In the genomic region with DNA sequence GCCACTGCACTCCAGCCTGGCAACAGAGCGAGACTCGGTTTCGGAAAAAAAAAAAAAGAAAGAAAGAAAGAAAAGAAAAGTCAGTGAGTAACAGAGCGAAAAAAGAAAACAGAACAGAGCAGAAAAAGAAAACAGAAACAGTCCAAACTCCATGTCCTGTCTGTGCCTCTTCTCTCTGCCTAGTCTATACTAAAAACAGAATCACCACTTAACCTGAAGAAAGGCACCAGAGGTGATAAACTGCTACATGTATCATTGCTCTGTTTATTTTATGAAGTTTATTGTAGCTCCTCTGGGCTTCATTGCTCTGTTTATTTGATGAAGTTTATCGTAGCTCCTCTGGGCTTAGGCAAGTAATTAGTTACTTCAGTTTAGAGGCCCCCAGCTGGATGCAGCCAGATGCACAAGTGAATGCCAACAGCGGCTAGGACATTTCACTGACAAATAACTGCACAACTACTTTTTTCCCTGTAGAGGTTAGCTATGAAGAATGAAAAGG, we compare ENCODE assay signal across 26 cellular contexts. TPM values are rescaled to one million over a fixed set of nuclear protein-coding genes. Genes with fewer than 3 reads are reported as not detected.
DNase-seq lines count a peak whose midpoint lies in the region; ATAC-seq and TF ChIP-seq lines count a peak whose summit lies in the region.
"Had no signal": no experiment of that assay in that cellular context is flagged by ENCODE, and none has a peak within 500 bp of the region (broad histone marks: within the 10 kb centered on the region; RNA-seq: fewer than 3 reads in every experiment).

No MANE protein-coding gene starts in this region.

- no peak overlapping the region for H2AFZ ChIP-seq in mesenchymal stem cell (ENCODE audit: low read depth, low read length)
- H2AFZ ChIP-seq: parathyroid adenoma had no signal

- H3K4me1 ChIP-seq in colonic mucosa (no peaks in the 10 kb centered on the region), mesenchymal stem cell (ENCODE audit: control insufficient read depth, insufficient read depth, low read depth, low read length) (no peaks in the 10 kb centered on the region), stomach (peaks cover 7 to 48% (median 9%) of the 10 kb centered on the region in 4 donors), endodermal cell (ENCODE audit: control insufficient read depth, insufficient read depth, low read length) (no peaks in the 10 kb centered on the region)
- H3K4me1 ChIP-seq: parathyroid adenoma, Peyer's patch had no signal

- H3K18ac ChIP-seq in mesenchymal stem cell (ENCODE audit: low read depth in 1 of 2, low read length in 2 of 2): no peak overlapping the region

- TF ChIP-seq CTCF in colonic mucosa (IDR thresholded peaks at IDR 0.05) (no peak), stomach (IDR thresholded peaks at IDR 0.05) (no peak), endodermal cell (conservative IDR thresholded peaks at IDR 0.05) (no peak)

- H3K27ac Mint-ChIP-seq in endodermal cell: no peak overlapping the region
- H3K27ac Mint-ChIP-seq: activated naive CD4-positive, alpha-beta T cell treated with anti-CD3 and anti-CD28 coated beads for 36 hours; activated T-cell treated with anti-CD3 and anti-CD28 coated beads, Interleukin-2, amount 50 U/mL, for 72 hours; brain; CD4-positive, alpha-beta T cell had no signal

- H3K23ac ChIP-seq in mesenchymal stem cell (ENCODE audit: low read length in 2 of 2): no peak overlapping the region

- H3K36me3 ChIP-seq in colonic mucosa (no peaks in the 10 kb centered on the region), mesenchymal stem cell (ENCODE audit: control insufficient read depth in 1 of 2, insufficient read depth in 2 of 2, low read depth in 1 of 2, low read length in 2 of 2) (no peaks in the 10 kb centered on the region), stomach (no peaks in the 10 kb centered on the region), endodermal cell (ENCODE audit: control insufficient read depth, insufficient read depth, low read length) (no peaks in the 10 kb centered on the region)
- H3K36me3 ChIP-seq: Peyer's patch, thoracic aorta had no signal

- H4K8ac ChIP-seq in mesenchymal stem cell (ENCODE audit: low read length): no peak overlapping the region

- TF ChIP-seq EP300 in stomach (IDR thresholded peaks at IDR 0.05): no peak

- TF ChIP-seq POLR2A in stomach (IDR thresholded peaks at IDR 0.05): no peak

- H2BK5ac ChIP-seq in mesenchymal stem cell (ENCODE audit: low read depth, low read length, poor library complexity, severe bottlenecking): no peak overlapping the region

- no peak overlapping the region for H2AK5ac ChIP-seq in mesenchymal stem cell (ENCODE audit: low read length, severe bottlenecking)

- H3K36me3 Mint-ChIP-seq in endodermal cell (ENCODE audit: low read depth): no peaks in the 10 kb centered on the region
- H3K36me3 Mint-ChIP-seq: brain had no signal

- no peak overlapping the region for H3K4me3 Mint-ChIP-seq in endodermal cell
- H3K4me3 Mint-ChIP-seq: activated naive CD4-positive, alpha-beta T cell treated with anti-CD3 and anti-CD28 coated beads for 36 hours; activated T-cell treated with anti-CD3 and anti-CD28 coated beads, Interleukin-2, amount 50 U/mL, for 72 hours; brain; CD4-positive, alpha-beta T cell; neural crest cell had no signal

- no peak overlapping the region for H2BK12ac ChIP-seq in mesenchymal stem cell (ENCODE audit: low read length in 2 of 2)

- no peak overlapping the region for H2BK120ac ChIP-seq in mesenchymal stem cell (ENCODE audit: low read depth, low read length)

- H3K4me3 ChIP-seq in colonic mucosa: no peak overlapping the region
- H3K4me3 ChIP-seq in mesenchymal stem cell (ENCODE audit: insufficient read depth in 1 of 2, low read depth in 1 of 2, low read length in 2 of 2): no peak overlapping the region
- H3K4me3 ChIP-seq in stomach: no peak overlapping the region
- no peak overlapping the region for H3K4me3 ChIP-seq in endodermal cell (ENCODE audit: low read length)
- H3K4me3 ChIP-seq: Peyer's patch, thoracic aorta had no signal

- H3K27me3 Mint-ChIP-seq in endodermal cell (ENCODE audit: insufficient read depth): no peaks in the 10 kb centered on the region

- no peak overlapping the region for H3K4me2 ChIP-seq in mesenchymal stem cell (ENCODE audit: low read length, poor library complexity, severe bottlenecking)

- peak overlapping the region; percentile 51 for H3K27ac ChIP-seq in colonic mucosa
- no peak overlapping the region for H3K27ac ChIP-seq in mesenchymal stem cell (ENCODE audit: low read length, poor library complexity, severe bottlenecking)
- H3K27ac ChIP-seq in stomach: no peak overlapping the region
- H3K27ac ChIP-seq in endodermal cell (ENCODE audit: low read depth, low read length): no peak overlapping the region
- H3K27ac ChIP-seq: parathyroid adenoma, Peyer's patch, thoracic aorta had no signal

- ATAC-seq in left ventricle myocardium superior: peak; percentile 50
- ATAC-seq: activated T-cell treated with anti-CD3 and anti-CD28 coated beads, Interleukin-2, amount 50 U/mL, for 72 hours; stimulated activated naive CD8-positive, alpha-beta T cell treated with anti-CD3 and anti-CD28 coated beads, Interleukin-15, Interleukin-2, amounts not matched to agents 100 U/mL and 50 U/mL, for 24 hours had no signal

- peaks cover 4% of the 10 kb centered on the region for H3K4me1 Mint-ChIP-seq in endodermal cell

- peak; percentile 7 for DNase-seq in H4 (ENCODE audit: low spot score)
- peak; percentile 29 for DNase-seq in colonic mucosa
- DNase-seq in left ventricle myocardium superior: peak; percentile 41
- DNase-seq in mesenchymal stem cell: peak; percentile 27
- no peak for DNase-seq in NCI-H2081 treated with DMSO at 0.1 percent for 48 hours (lab: John Stamatoyannopoulos, UW)
- DNase-seq in stomach: no peak
- no peak for DNase-seq in activated gamma-delta T cell treated with Interleukin-2 at 50 U/mL for 16 hours
- DNase-seq in endodermal cell: no peak
- DNase-seq: activated CD4-positive, CD25-positive, alpha-beta regulatory T cell; activated naive CD4-positive, alpha-beta T cell treated with anti-CD3 and anti-CD28 coated beads for 36 hours; activated T-cell treated with anti-CD3 and anti-CD28 coated beads, Interleukin-2, amount 50 U/mL, for 72 hours; AML-193; CD4-positive, alpha-beta T cell; DMS153; KBM-7; mammary epithelial cell; NCI-H1105 treated with DMSO at 0.1 percent for 48 hours; NCI-H1930; NCI-H526; Peyer's patch; stimulated activated naive CD8-positive, alpha-beta T cell treated with anti-CD3 and anti-CD28 coated beads, Interleukin-15, Interleukin-2, amounts not matched to agents 100 U/mL and 50 U/mL, for 24 hours; T-helper 1 cell had no signal

- H4K91ac ChIP-seq in mesenchymal stem cell (ENCODE audit: low read length): no peak overlapping the region

- no peaks in the 10 kb centered on the region for H3K9me3 ChIP-seq in colonic mucosa
- no peaks in the 10 kb centered on the region for H3K9me3 ChIP-seq in mesenchymal stem cell (ENCODE audit: control insufficient read depth, low read length)
- no peaks in the 10 kb centered on the region for H3K9me3 ChIP-seq in stomach
- no peaks in the 10 kb centered on the region for H3K9me3 ChIP-seq in endodermal cell (ENCODE audit: control insufficient read depth, low read length)
- H3K9me3 ChIP-seq: Peyer's patch, thoracic aorta had no signal

- H3K27me3 ChIP-seq in colonic mucosa: no peaks in the 10 kb centered on the region
- H3K27me3 ChIP-seq in mesenchymal stem cell (ENCODE audit: control insufficient read depth in 1 of 2, insufficient read depth in 1 of 2, low read length in 2 of 2): no peaks in the 10 kb centered on the region
- no peaks in the 10 kb centered on the region for H3K27me3 ChIP-seq in stomach
- no peaks in the 10 kb centered on the region for H3K27me3 ChIP-seq in endodermal cell (ENCODE audit: control insufficient read depth, insufficient read depth, low read length, poor library complexity, severe bottlenecking)
- H3K27me3 ChIP-seq: Peyer's patch had no signal

- peaks cover 10% of the 10 kb centered on the region for H3K79me1 ChIP-seq in mesenchymal stem cell (replicated peaks; ENCODE audit: low read length, poor library complexity, severe bottlenecking)

- no peak overlapping the region for H3K14ac ChIP-seq in mesenchymal stem cell (ENCODE audit: low read length in 2 of 2)

- H2BK15ac ChIP-seq in mesenchymal stem cell (ENCODE audit: low read depth, poor library complexity, severe bottlenecking): no peak overlapping the region

- 67% methylated on average over 4 of the region's 6 CpGs for WGBS in mesenchymal stem cell
- 70 to 80% (median 75%) methylated on average over 6 of the region's 6 CpGs for whole genome bisulfite sequencing in stomach, 5 donors
- 95 to 97% methylated on average over 4 to 6 of the region's 6 CpGs for WGBS in endodermal cell (ENCODE audit: insufficient coverage in 1 of 2, insufficient read length in 1 of 2), 2 experiments

- H3K9ac ChIP-seq in colonic mucosa (ENCODE audit: low read depth in 2 of 2, low read length in 2 of 2) (no peak overlapping the region), mesenchymal stem cell (ENCODE audit: low read length) (no peak overlapping the region), endodermal cell (ENCODE audit: extremely low read depth, low read length, poor library complexity, severe bottlenecking) (no peak overlapping the region)
- H3K9ac ChIP-seq: parathyroid adenoma had no signal

- H3K4ac ChIP-seq in mesenchymal stem cell (ENCODE audit: low read depth in 1 of 2, low read length in 2 of 2): no peak overlapping the region

- H3K9me3 Mint-ChIP-seq in endodermal cell: no peaks in the 10 kb centered on the region
- H3K9me3 Mint-ChIP-seq: activated naive CD4-positive, alpha-beta T cell treated with anti-CD3 and anti-CD28 coated beads for 36 hours; activated T-cell treated with anti-CD3 and anti-CD28 coated beads, Interleukin-2, amount 50 U/mL, for 72 hours; brain; CD4-positive, alpha-beta T cell; neural crest cell had no signal

- intact Hi-C loops in colonic mucosa (cut with DNase I) (no loop called here), left ventricle myocardium superior (cut with micrococcal nuclease) (no loop called here), stomach (cut with DNase I; ENCODE audit: low total_unique reads) (no loop called here)

RNA-seq across cellular contexts. Expression of a gene that starts 39.2 kb away (rescaled TPM):
- 2.9 and 4.1 TPM in 2 replicates for total RNA-seq in H4 (2014; rRNA removed; shearing (Covaris generic))
- total RNA-seq in colonic mucosa (10 to 100 TPM; 16.7 to 27.9 TPM), left ventricle myocardium superior (116 TPM), stomach (10 to 100 TPM; 26.8 to 47.8 (median 39.1) TPM), endodermal cell (1 to 10 TPM; 3.2 to 4.7 TPM)
- 8.0 TPM for polyA plus RNA-seq in mesenchymal stem cell (2013, experiment 1 of 2)
- polyA plus RNA-seq in mesenchymal stem cell (2013, experiment 2 of 2): 6.4 TPM
- 1 to 10 TPM; 4.9 to 7.2 (median 6.2) TPM for polyA plus RNA-seq in stomach
- 11.9 TPM for polyA plus RNA-seq in endodermal cell (2013, experiment 1 of 2)
- polyA plus RNA-seq in endodermal cell (2013, experiment 2 of 2): 11.1 TPM

Comparison
In these comparisons a context has a peak if more than half of its experiments do, and no peak if none do; other contexts are left out.
1. DNase-seq: peak in H4 (single experiment), colonic mucosa (single experiment), left ventricle myocardium superior (single experiment) and mesenchymal stem cell (single experiment); none in NCI-H2081 treated with DMSO at 0.1 percent for 48 hours (single experiment), stomach (single experiment), activated gamma-delta T cell treated with Interleukin-2 at 50 U/mL for 16 hours (single experiment) and endodermal cell (single experiment).